In genomic region chr5:1371191-1371590, GRCh38 we compare ENCODE assay signal across 17 cellular contexts.
"Had no signal": no experiment of that assay in that cellular context is flagged by ENCODE, and none has a peak within 500 bp of the region (broad histone marks: within the 10 kb centered on the region; RNA-seq: fewer than 3 reads in every experiment).

No MANE protein-coding gene starts in this region.

- H3K4me3 Mint-ChIP-seq: naive thymus-derived CD8-positive, alpha-beta T cell; type B pancreatic cell had no signal

- DNase-seq: effector memory CD4-positive, alpha-beta T cell; heart left ventricle; hippocampal formation; naive thymus-derived CD8-positive, alpha-beta T cell; sigmoid colon; stimulated activated CD4-positive, alpha-beta T cell treated with anti-CD3 and anti-CD28 coated beads, Interleukin-12 subunit alpha, Interleukin-12 subunit beta, amount 100 ng/mL, for 4 hours; stimulated activated naive CD8-positive, alpha-beta T cell treated with anti-CD3 and anti-CD28 coated beads, Interleukin-15, Interleukin-2, amounts not matched to agents 100 U/mL and 50 U/mL, for 24 hours; thyroid gland; uterus had no signal

- H3K36me3 Mint-ChIP-seq: naive thymus-derived CD8-positive, alpha-beta T cell; type B pancreatic cell had no signal

- H3K9me3 ChIP-seq: heart left ventricle, neutrophil, right atrium auricular region, sigmoid colon, suprapubic skin, thyroid gland, uterus had no signal

- H3K27ac Mint-ChIP-seq: type B pancreatic cell had no signal

- H3K9me3 Mint-ChIP-seq: naive thymus-derived CD8-positive, alpha-beta T cell; type B pancreatic cell had no signal

- H3K27me3 ChIP-seq: right atrium auricular region, thyroid gland, uterus had no signal

- H3K36me3 ChIP-seq: heart left ventricle, neutrophil, right atrium auricular region, sigmoid colon, suprapubic skin, thyroid gland, uterus had no signal

- FAIRE-seq: endometrium, frontal cortex had no signal

- H3K4me3 ChIP-seq: heart left ventricle, right atrium auricular region, sigmoid colon, skin epidermis, suprapubic skin, thyroid gland, uterus had no signal

- H3K4me1 ChIP-seq: heart left ventricle, right atrium auricular region, sigmoid colon, suprapubic skin, uterus had no signal

- ATAC-seq: esophagus mucosa; heart left ventricle; naive thymus-derived CD8-positive, alpha-beta T cell; stimulated activated naive CD8-positive, alpha-beta T cell treated with anti-CD3 and anti-CD28 coated beads, Interleukin-15, Interleukin-2, amounts not matched to agents 100 U/mL and 50 U/mL, for 24 hours had no signal

- H3K27ac ChIP-seq: heart left ventricle, neutrophil, right atrium auricular region, sigmoid colon, skin epidermis, suprapubic skin, thyroid gland, uterus had no signal
